26 cellular contexts compared by ENCODE assay signal in the genomic region with DNA sequence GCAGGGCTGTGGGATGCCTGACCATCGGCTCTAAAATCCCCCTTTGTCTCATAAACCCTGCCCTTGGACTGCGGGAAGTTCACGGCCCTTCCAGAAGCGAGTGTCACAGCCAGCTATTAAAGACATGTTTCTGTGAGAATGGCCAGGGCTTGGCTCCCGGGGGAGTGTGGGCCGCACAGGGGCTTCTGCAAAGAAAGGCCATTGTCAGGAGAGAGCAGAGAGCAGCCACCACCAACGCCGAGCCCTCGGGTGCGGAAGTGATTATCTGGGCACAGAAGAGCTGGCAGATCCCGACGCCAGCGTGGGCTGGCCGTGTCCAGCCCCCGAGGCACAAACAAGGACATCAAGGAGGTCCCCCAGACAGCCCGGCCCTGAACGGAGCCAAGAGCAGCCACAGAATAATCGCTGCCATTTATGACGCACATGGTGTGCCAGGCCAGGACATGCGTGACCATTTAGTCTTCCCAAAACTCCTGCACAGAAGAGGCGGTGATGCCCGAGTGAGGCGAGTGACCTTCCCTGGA.
DNase-seq lines count a peak whose midpoint lies in the region; ATAC-seq and TF ChIP-seq lines count a peak whose summit lies in the region.
"Had no signal": no experiment of that assay in that cellular context is flagged by ENCODE, and none has a peak within 500 bp of the region (broad histone marks: within the 10 kb centered on the region; RNA-seq: fewer than 3 reads in every experiment).

No MANE protein-coding gene starts in this region.

- no peaks in the 10 kb centered on the region for H3K36me3 Mint-ChIP-seq in MCF 10A (ENCODE audit: insufficient read depth, unreplicated experiment)
- H3K36me3 Mint-ChIP-seq: CD4-positive, alpha-beta memory T cell; T-cell had no signal

- no peak overlapping the region for H3K4me3 Mint-ChIP-seq in MCF 10A (ENCODE audit: unreplicated experiment)
- H3K4me3 Mint-ChIP-seq: activated CD4-positive, alpha-beta memory T cell treated with anti-CD3 and anti-CD28 coated beads, Interleukin-2, amount 10 ng/mL, durations not matched to agents 7 days and 5 days; CD4-positive, alpha-beta memory T cell; stimulated activated naive CD8-positive, alpha-beta T cell treated with anti-CD3 and anti-CD28 coated beads, Interleukin-15, Interleukin-2, amounts not matched to agents 100 ng/mL and 50 ng/mL, for 24 hours; T-cell had no signal

- ATAC-seq in stimulated activated naive CD8-positive, alpha-beta T cell treated with anti-CD3 and anti-CD28 coated beads, Interleukin-15, Interleukin-2, amounts not matched to agents 100 U/mL and 50 U/mL, for 24 hours, result no peak
- ATAC-seq: HCT116, T-cell had no signal

- no peaks in the 10 kb centered on the region for H3K27me3 ChIP-seq in breast epithelium
- H3K27me3 ChIP-seq: transverse colon had no signal

- no peak overlapping the region for H3K4me3 ChIP-seq in breast epithelium
- H3K4me3 ChIP-seq: transverse colon had no signal

- H3K27me3 Mint-ChIP-seq in MCF 10A (ENCODE audit: insufficient read depth, unreplicated experiment), result peaks cover 83% of the 10 kb centered on the region

- POLR2A ChIA-PET in MCF 10A (lab: Yijun Ruan, JAX), result no interaction called here

- no peak for TF ChIP-seq POLR2A in breast epithelium (IDR thresholded peaks at IDR 0.05)

- H3K36me3 ChIP-seq in breast epithelium, result no peaks in the 10 kb centered on the region
- H3K36me3 ChIP-seq: transverse colon had no signal

- intact Hi-C loops in breast epithelium (cut with DNase I; ENCODE audit: low total_unique reads), result no loop called here
- intact Hi-C loops in MCF 10A (cut with micrococcal nuclease), result no loop called here

- H3K4me1 Mint-ChIP-seq in MCF 10A (ENCODE audit: insufficient read depth, unreplicated experiment), result no peaks in the 10 kb centered on the region
- H3K4me1 Mint-ChIP-seq: activated CD4-positive, alpha-beta memory T cell treated with anti-CD3 and anti-CD28 coated beads, Interleukin-2, amount 10 ng/mL, durations not matched to agents 7 days and 5 days; T-cell had no signal

- no TSS peak for BruUV-seq in MCF 10A (replicated peaks; lab: Mats Ljungman, UMichigan)

- CTCF ChIA-PET in MCF 10A (lab: Yijun Ruan, JAX), result no interaction called here

- H3K27ac Mint-ChIP-seq in MCF 10A (ENCODE audit: low read depth, unreplicated experiment), result no peak overlapping the region
- H3K27ac Mint-ChIP-seq: activated CD4-positive, alpha-beta memory T cell treated with anti-CD3 and anti-CD28 coated beads, Interleukin-2, amount 10 ng/mL, durations not matched to agents 7 days and 5 days; stimulated activated naive CD8-positive, alpha-beta T cell treated with anti-CD3 and anti-CD28 coated beads, Interleukin-15, Interleukin-2, amounts not matched to agents 100 ng/mL and 50 ng/mL, for 24 hours; T-cell had no signal

- DNase-seq in breast epithelium (ENCODE audit: low spot score in 2 of 2), result peak in 1 of 2 donors; percentile 83
- no peak for DNase-seq in MCF 10A (ENCODE audit: unreplicated experiment)
- DNase-seq in mesenteric fat pad (ENCODE audit: low spot score), result peak; percentile 84
- peak in 1 of 49 donors; percentile 29 for DNase-seq in substantia nigra (lab: John Stamatoyannopoulos, UW)
- no peak for DNase-seq in SW480 (ENCODE audit: low spot score)
- DNase-seq in AML-193 (lab: John Stamatoyannopoulos, UW), result no peak
- DNase-seq in stimulated activated naive CD8-positive, alpha-beta T cell treated with anti-CD3 and anti-CD28 coated beads, Interleukin-15, Interleukin-2, amounts not matched to agents 100 U/mL and 50 U/mL, for 24 hours, result no peak
- DNase-seq: 8988T; activated CD4-positive, alpha-beta memory T cell treated with anti-CD3 and anti-CD28 coated beads, Interleukin-2, amount 10 ng/mL, durations not matched to agents 7 days and 5 days; activated effector memory CD4-positive, alpha-beta T cell treated with anti-CD3 and anti-CD28 coated beads, Interleukin-2, amount 50 U/mL, for 16 hours; CD4-positive, alpha-beta memory T cell; cerebellar nuclear complex; DMS 273 treated with DMSO at 0.1 percent for 48 hours; effector CD4-positive, alpha-beta T cell; erythroblast; NCI-H1092 treated with DMSO at 0.1 percent for 48 hours; NCI-H2029 treated with DMSO at 0.1 percent for 48 hours; NCI-H345; NCI-H774; occipital lobe; SHP77 treated with DMSO at 0.1 percent for 48 hours; T-cell; transverse colon had no signal

- no peaks in the 10 kb centered on the region for H3K9me3 ChIP-seq in breast epithelium
- H3K9me3 ChIP-seq: transverse colon had no signal

- TF ChIP-seq CTCF in breast epithelium (IDR thresholded peaks at IDR 0.05), result no peak
- TF ChIP-seq CTCF in MCF 10A (IDR thresholded peaks at IDR 0.05; ENCODE audit: unreplicated experiment), result no peak

- no peaks in the 10 kb centered on the region for H3K4me1 ChIP-seq in breast epithelium
- H3K4me1 ChIP-seq: transverse colon had no signal

- H3K27ac ChIP-seq in breast epithelium, result peak overlapping the region; percentile 2 to 26
- peak overlapping the region; percentile 19 for H3K27ac ChIP-seq in cingulate gyrus (ENCODE audit: low read depth, low read length)
- H3K27ac ChIP-seq in substantia nigra (ENCODE audit: low read depth, low read length, poor library complexity, severe bottlenecking), result peak overlapping the region; percentile 9

- H3K9me3 Mint-ChIP-seq in MCF 10A (ENCODE audit: unreplicated experiment), result no peaks in the 10 kb centered on the region
- H3K9me3 Mint-ChIP-seq: activated CD4-positive, alpha-beta memory T cell treated with anti-CD3 and anti-CD28 coated beads, Interleukin-2, amount 10 ng/mL, durations not matched to agents 7 days and 5 days; stimulated activated naive CD8-positive, alpha-beta T cell treated with anti-CD3 and anti-CD28 coated beads, Interleukin-15, Interleukin-2, amounts not matched to agents 100 ng/mL and 50 ng/mL, for 24 hours; T-cell had no signal
